In the genomic region with DNA sequence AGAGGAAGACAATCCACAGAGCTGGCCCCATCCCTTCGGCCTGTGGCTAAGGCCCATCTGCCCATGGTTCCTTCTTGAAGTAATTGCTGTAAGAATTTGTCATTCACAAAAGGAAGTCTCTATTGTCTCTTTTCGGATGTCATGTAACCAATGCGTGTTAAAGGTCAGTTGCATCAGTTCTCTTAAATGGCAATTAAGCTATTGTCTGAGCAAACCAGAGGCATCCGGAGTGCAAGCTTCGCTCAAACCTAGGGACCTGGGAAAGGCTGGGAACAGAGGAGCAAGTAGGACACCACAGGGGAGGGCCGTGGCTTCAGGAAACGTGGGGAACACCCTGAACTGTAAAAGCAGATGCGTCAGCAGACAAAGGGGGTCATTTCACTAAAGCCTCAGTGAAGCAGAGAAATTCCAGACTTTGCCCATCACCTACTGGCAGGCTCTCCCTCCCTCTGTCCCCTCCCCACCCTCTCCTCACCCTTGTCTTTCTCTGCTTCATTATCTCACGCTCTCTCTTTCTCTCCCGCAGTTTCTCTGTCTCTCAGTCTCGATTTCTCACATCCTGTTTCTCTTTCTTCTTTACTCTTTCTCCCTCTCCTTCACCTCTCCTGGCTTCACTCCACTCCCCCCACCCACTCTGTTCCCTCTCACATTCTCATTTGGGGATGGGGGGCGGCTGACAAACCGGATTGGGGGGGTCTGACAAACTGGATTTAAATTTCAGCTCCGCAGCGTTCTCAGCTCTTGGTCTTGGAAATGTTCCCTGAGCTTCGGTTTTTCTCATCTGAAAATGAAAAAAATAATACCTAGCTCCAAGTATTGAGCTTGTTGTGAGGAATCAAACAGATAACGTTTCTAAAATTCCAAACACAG, we compare ENCODE assay signal across 9 cellular contexts.
A peak's percentile ranks its signal among the peaks of the same experiment; 100 is the strongest.
DNase-seq lines count a peak whose midpoint lies in the region; ATAC-seq, FAIRE-seq and TF ChIP-seq lines count a peak whose summit lies in the region.
"Had no signal": no experiment of that assay in that cellular context is flagged by ENCODE, and none has a peak within 500 bp of the region (broad histone marks: within the 10 kb centered on the region; RNA-seq: fewer than 3 reads in every experiment).

No MANE protein-coding gene starts in this region.

- H4K20me1 ChIP-seq in GM12878 (ENCODE audit: control insufficient read depth, insufficient read depth) = no peaks in the 10 kb centered on the region

- FAIRE-seq in GM12878 (lab: Jason Lieb, UNC) = no peak

- POLR2A ChIA-PET in GM12878 (lab: Charles Lee) = no interaction called here

- ATAC-seq in GM12878 (peak; percentile 68), GM18520 (IDR thresholded peaks at IDR 0.05; ENCODE audit: unreplicated experiment) (no peak)

- RAD21 ChIA-PET in GM12878 (lab: Charles Lee; ENCODE audit: unreplicated experiment) = no interaction called here

- H3K9me3 ChIP-seq in GM12878 (replicated peaks; ENCODE audit: control insufficient read depth, insufficient read depth, low read length) (peaks cover 3% of the 10 kb centered on the region; the same call in 2 of the 3 replicates), skeletal muscle tissue (ENCODE audit: control insufficient read depth in 3 of 3, low read length in 3 of 3) (no peaks in the 10 kb centered on the region)

- BruUV-seq in GM12878 (replicated peaks; lab: Mats Ljungman, UMichigan) = no TSS peak

- no peak for TF ChIP-seq RAD21 in GM12878 (IDR thresholded peaks at IDR 0.05; ENCODE audit: insufficient read depth, low read depth, low read length)

- H3K4me1 ChIP-seq in GM12878 (ENCODE audit: control insufficient read depth, insufficient read depth, low read length) (peaks cover 5% of the 10 kb centered on the region; the same call in 1 of the 2 replicates), skeletal muscle tissue (ENCODE audit: control insufficient read depth in 3 of 3, insufficient read depth in 3 of 3, low read length in 3 of 3) (peaks cover 3 to 8% (median 5%) of the 10 kb centered on the region in 3 donors)

- H3K4me2 ChIP-seq in GM12878 (ENCODE audit: control insufficient read depth, insufficient read depth) = no peak overlapping the region

- 0 out of 2 replicates have a peak overlapping the region, but pooled peaks have one; percentile 19 for H3K4me3 ChIP-seq in GM12878
- peak overlapping the region; percentile 14 to 30 (median 26) for H3K4me3 ChIP-seq in skeletal muscle tissue (ENCODE audit: low read length in 3 of 3)
- H3K4me3 ChIP-seq: cardiac muscle cell had no signal

- no peaks in the 10 kb centered on the region for H3K36me3 ChIP-seq in GM12878 (ENCODE audit: control insufficient read depth in 2 of 2, insufficient read depth in 2 of 2, low read length in 1 of 2)
- no peaks in the 10 kb centered on the region for H3K36me3 ChIP-seq in skeletal muscle tissue (ENCODE audit: control insufficient read depth in 3 of 3, insufficient read depth in 3 of 3, low read length in 3 of 3)
- H3K36me3 ChIP-seq: cardiac muscle cell had no signal

- no peaks in the 10 kb centered on the region for H3K79me2 ChIP-seq in GM12878 (ENCODE audit: control insufficient read depth, insufficient read depth, low read length)

- H3K27me3 ChIP-seq in GM12878 (replicated peaks in 1 of 2; ENCODE audit: control insufficient read depth in 2 of 2, insufficient read depth in 2 of 2, low read length in 1 of 2) (no peaks in the 10 kb centered on the region), skeletal muscle tissue (ENCODE audit: control insufficient read depth in 3 of 3, insufficient read depth in 3 of 3, low read length in 3 of 3) (no peaks in the 10 kb centered on the region)
- H3K27me3 ChIP-seq: cardiac muscle cell had no signal

- TF ChIP-seq EP300 in GM12878 (IDR thresholded peaks at IDR 0.05; ENCODE audit: borderline replicate concordance in 1 of 2, control insufficient read depth in 1 of 2, low read depth in 2 of 2, low read length in 2 of 2) = no peak

- H3K27ac ChIP-seq in GM12878 (ENCODE audit: control insufficient read depth, insufficient read depth) (no peak overlapping the region), skeletal muscle tissue (ENCODE audit: low read depth, low read length) (peak overlapping the region; percentile 19), substantia nigra (ENCODE audit: low read depth, low read length, poor library complexity, severe bottlenecking) (no peak overlapping the region)
- H3K27ac ChIP-seq: cardiac muscle cell had no signal

- SMC1A ChIA-PET in GM12878 (lab: Charles Lee; ENCODE audit: uncharacterized antibody, unreplicated experiment) = interaction anchor here (0.9 to 1.4 kb wide), 2 partner anchors 9 to 160 kb away, joined by 3 read pairs; no protein-coding TSS in a partner anchor

- WGBS in GM12878 (ENCODE audit: insufficient coverage, insufficient replicate concordance, low lambda C conversion rate, missing lambda C conversion rate) = 32% methylated on average over 17 of the region's 17 CpGs

- TF ChIP-seq POLR2A in GM12878 (IDR thresholded peaks at IDR 0.05; ENCODE audit: low read depth, low read length) = no peak

- in situ Hi-C loops in GM12878 (cut with MboI) = no loop called here

- H3K9ac ChIP-seq in GM12878 (ENCODE audit: control insufficient read depth, insufficient read depth, low read length) (no peak overlapping the region; the same call in 1 of the 2 replicates), skeletal muscle tissue (ENCODE audit: low read depth in 1 of 3, low read length in 3 of 3) (peak overlapping the region in 1 of 3 donors; percentile 57)

- no peak for TF ChIP-seq CTCF in GM12878 (IDR thresholded peaks at IDR 0.05 in 2 of 3, conservative IDR thresholded peaks at IDR 0.05 in 1 of 3; ENCODE audit: control insufficient read depth in 2 of 3, extremely low read depth in 1 of 3, insufficient read depth in 1 of 3, low read depth in 3 of 3, low read length in 3 of 3)

- intact Hi-C loops in GM12878 (cut with micrococcal nuclease; ENCODE audit: unreplicated experiment) = no loop called here

- no peak overlapping the region for H2AFZ ChIP-seq in GM12878 (ENCODE audit: control insufficient read depth, low read depth, low read length)

- peak; percentile 91 for DNase-seq in HT1080 (ENCODE audit: low read depth)
- no peak for DNase-seq in GM12878 (ENCODE audit: low read depth, low spot score)
- peak; percentile 93 for DNase-seq in iris pigment epithelial cell (ENCODE audit: low read depth)
- no peak for DNase-seq in NCI-H1048 (lab: John Stamatoyannopoulos, UW)
- no peak for DNase-seq in substantia nigra (lab: John Stamatoyannopoulos, UW)
- DNase-seq in NCI-H1092 treated with DMSO at 0.1 percent for 48 hours (lab: John Stamatoyannopoulos, UW) = no peak

- CTCF ChIA-PET in GM12878 (lab: Yijun Ruan, JAX) = interaction anchor here (1.0 to 1.3 kb wide), 3 partner anchors 20 to 79 kb away, joined by 3 to 6 read pairs (median 3); no protein-coding TSS in a partner anchor

TF ChIP-seq in GM12878, 131 proteins besides CTCF, POLR2A, EP300 and RAD21 (continues in another document):
- TF ChIP-seq ZNF592 (IDR thresholded peaks at IDR 0.05) = no peak
- TF ChIP-seq SPI1 (IDR thresholded peaks at IDR 0.05; ENCODE audit: borderline replicate concordance, insufficient read depth, low read depth, low read length) = peak; percentile 54; the same call in 1 of the 2 replicates
- no peak for TF ChIP-seq SMC3 (IDR thresholded peaks at IDR 0.05; ENCODE audit: borderline replicate concordance, low read length)
- TF ChIP-seq NR2F1 (conservative IDR thresholded peaks at IDR 0.05) = 0 out of 2 replicates have a peak, but pooled peaks have one; percentile 51
- peak; percentile 13 to 27; a peak in 1 of 4 replicates for TF ChIP-seq IKZF2 (IDR thresholded peaks at IDR 0.05)
- no peak for TF ChIP-seq POLR2AphosphoS2 (IDR thresholded peaks at IDR 0.05; ENCODE audit: low read depth, low read length)
- no peak for TF ChIP-seq KDM1A (IDR thresholded peaks at IDR 0.05; ENCODE audit: borderline replicate concordance)
- TF ChIP-seq ETV6 (conservative IDR thresholded peaks at IDR 0.05 in 1 of 2, IDR thresholded peaks at IDR 0.05 in 1 of 2; ENCODE audit: borderline replicate concordance in 1 of 2, low read depth in 1 of 2) = no peak
- no peak for TF ChIP-seq NRF1 (conservative IDR thresholded peaks at IDR 0.05; ENCODE audit: low read depth, low read length)
- TF ChIP-seq IKZF1 (conservative IDR thresholded peaks at IDR 0.05) = 0 out of 2 replicates have a peak, but pooled peaks have one; percentile 18
- no peak for TF ChIP-seq BHLHE40 (IDR thresholded peaks at IDR 0.05; ENCODE audit: borderline replicate concordance in 1 of 2, low read depth in 2 of 2, low read length in 1 of 2)
- no peak for TF ChIP-seq ESRRA (IDR thresholded peaks at IDR 0.05; ENCODE audit: low read length)

Comparison
In these comparisons a context has a peak if more than half of its experiments do, and no peak if none do; other contexts are left out.
1. DNase-seq: peak in HT1080 (single experiment) and iris pigment epithelial cell (single experiment); none in GM12878 (single experiment), NCI-H1048 (single experiment), substantia nigra (0 of 49) and NCI-H1092 treated with DMSO at 0.1 percent for 48 hours (single experiment).